17 cellular contexts compared by ENCODE assay signal in the genomic region with DNA sequence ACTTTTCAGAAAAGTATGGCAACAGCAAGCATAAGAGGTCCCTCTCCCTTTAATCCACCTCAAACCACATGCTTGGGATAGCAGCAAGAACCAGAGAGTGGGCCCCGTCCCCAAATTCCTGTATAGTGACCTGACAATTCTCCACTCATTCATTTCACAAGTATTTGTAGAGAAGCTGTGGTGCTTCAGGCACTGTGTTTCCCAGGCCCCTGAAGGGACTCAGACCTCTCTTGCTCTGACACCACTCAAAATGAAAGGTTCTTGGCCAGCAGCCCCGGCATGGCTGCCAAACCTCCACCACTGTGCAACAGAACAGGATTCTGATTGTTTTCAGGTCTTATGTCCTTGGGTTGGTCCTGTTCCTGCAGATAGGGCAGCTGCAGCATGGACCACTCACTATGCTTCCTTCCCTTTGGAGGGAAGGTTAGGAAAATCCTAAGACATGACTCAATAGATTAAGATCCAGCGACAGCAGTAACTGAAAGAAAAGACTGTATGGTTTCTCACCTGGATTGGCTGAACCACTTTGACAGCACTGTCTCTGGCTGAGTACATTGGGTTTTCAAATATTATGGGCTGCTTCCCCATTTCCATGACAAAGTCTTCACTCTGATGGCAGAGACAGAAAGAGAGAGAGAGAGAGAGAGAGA.
"Had no signal": no experiment of that assay in that cellular context is flagged by ENCODE, and none has a peak within 500 bp of the region (broad histone marks: within the 10 kb centered on the region; RNA-seq: fewer than 3 reads in every experiment).

No MANE protein-coding gene starts in this region.

- H3K4me3 Mint-ChIP-seq: activated naive CD4-positive, alpha-beta T cell treated with anti-CD3 and anti-CD28 coated beads for 36 hours; natural killer cell treated with Interleukin-12 subunit alpha and Interleukin-12 subunit beta and Interleukin-15 and Interleukin-18, amount 100 ng/mL, for 72 hours; stimulated activated naive B cell treated with anti-CD40 and anti-IgM and Interleukin-4, amounts not matched to agents 10 μg/mL and 1 μg/mL and 100 μg/mL, for 72 hours had no signal

- H3K36me3 Mint-ChIP-seq: natural killer cell treated with Interleukin-12 subunit alpha and Interleukin-12 subunit beta and Interleukin-15 and Interleukin-18, amount 100 ng/mL, for 72 hours; stimulated activated naive B cell treated with anti-CD40 and anti-IgM and Interleukin-4, amounts not matched to agents 10 μg/mL and 1 μg/mL and 100 μg/mL, for 72 hours had no signal

- DNase-seq: activated CD4-positive, alpha-beta T cell treated with anti-CD3 and anti-CD28 coated beads, Interleukin-2, amount 50 U/mL, for 4 hours; activated CD4-positive, CD25-positive, alpha-beta regulatory T cell treated with anti-CD3 and anti-CD28 coated beads, Interleukin-2, amount 50 U/mL, for 72 hours; activated naive CD4-positive, alpha-beta T cell treated with anti-CD3 and anti-CD28 coated beads for 36 hours; central memory CD4-positive, alpha-beta T cell; colonic mucosa; left lung; retina; stimulated activated CD4-positive, alpha-beta T cell treated with anti-CD3 and anti-CD28 coated beads, Interleukin-15, amount 100 ng/mL, for 24 hours; stimulated activated CD4-positive, alpha-beta T cell treated with anti-CD3 and anti-CD28 coated beads, Interleukin-4, amount 100 ng/mL, for 1 hour; stimulated activated naive B cell treated with anti-CD40 and anti-IgM and Interleukin-4, amounts not matched to agents 10 μg/mL and 1 μg/mL and 100 μg/mL, for 72 hours; tibial artery had no signal

- H3K9me3 ChIP-seq: colonic mucosa, left lung, tibial artery had no signal

- H3K9me3 Mint-ChIP-seq: activated naive CD4-positive, alpha-beta T cell treated with anti-CD3 and anti-CD28 coated beads for 36 hours; activated T-helper 2 cell treated with anti-CD3 and anti-CD28 coated beads, Interferon-gamma antibody, Interleukin-2, Interleukin-4, amounts not matched to agents 10 μg/mL and 5 μg/mL and 100 μg/mL, durations not matched to agents 14 hours and 24 hours and 36 hours; natural killer cell treated with Interleukin-12 subunit alpha and Interleukin-12 subunit beta and Interleukin-15 and Interleukin-18, amount 100 ng/mL, for 72 hours; stimulated activated naive B cell treated with anti-CD40 and anti-IgM and Interleukin-4, amounts not matched to agents 10 μg/mL and 1 μg/mL and 100 μg/mL, for 72 hours had no signal

- FAIRE-seq: frontal cortex, islet of Langerhans, urothelium cell line had no signal

- H3K4me1 Mint-ChIP-seq: stimulated activated naive B cell treated with anti-CD40 and anti-IgM and Interleukin-4, amounts not matched to agents 10 μg/mL and 1 μg/mL and 100 μg/mL, for 72 hours had no signal

- ATAC-seq: left lung; natural killer cell treated with Interleukin-12 subunit alpha and Interleukin-12 subunit beta and Interleukin-15 and Interleukin-18, amount 100 ng/mL, for 72 hours; stimulated activated naive B cell treated with anti-CD40 and anti-IgM and Interleukin-4, amounts not matched to agents 10 μg/mL and 1 μg/mL and 100 μg/mL, for 72 hours had no signal

- H3K27ac Mint-ChIP-seq: activated naive CD4-positive, alpha-beta T cell treated with anti-CD3 and anti-CD28 coated beads for 36 hours; activated T-helper 2 cell treated with anti-CD3 and anti-CD28 coated beads, Interferon-gamma antibody, Interleukin-2, Interleukin-4, amounts not matched to agents 10 μg/mL and 5 μg/mL and 100 μg/mL, durations not matched to agents 14 hours and 24 hours and 36 hours; natural killer cell treated with Interleukin-12 subunit alpha and Interleukin-12 subunit beta and Interleukin-15 and Interleukin-18, amount 100 ng/mL, for 72 hours; stimulated activated naive B cell treated with anti-CD40 and anti-IgM and Interleukin-4, amounts not matched to agents 10 μg/mL and 1 μg/mL and 100 μg/mL, for 72 hours had no signal

- H3K4me1 ChIP-seq: colonic mucosa, left lung, tibial artery had no signal

- H3K36me3 ChIP-seq: colonic mucosa, left lung, tibial artery had no signal

- H3K27me3 ChIP-seq: colonic mucosa, left lung, tibial artery had no signal

- H3K27me3 Mint-ChIP-seq: natural killer cell treated with Interleukin-12 subunit alpha and Interleukin-12 subunit beta and Interleukin-15 and Interleukin-18, amount 100 ng/mL, for 72 hours; stimulated activated naive B cell treated with anti-CD40 and anti-IgM and Interleukin-4, amounts not matched to agents 10 μg/mL and 1 μg/mL and 100 μg/mL, for 72 hours had no signal

- H3K4me3 ChIP-seq: colonic mucosa, left lung, skin epidermis, tibial artery had no signal

- H3K27ac ChIP-seq: colonic mucosa, left lung, skin epidermis, tibial artery had no signal
